ENCODE assay signal across 19 cellular contexts in genomic region chr1:241061062-241061461, GRCh38.
DNase-seq lines count a peak whose midpoint lies in the region; ATAC-seq, FAIRE-seq and TF ChIP-seq lines count a peak whose summit lies in the region.
"Had no signal": no experiment of that assay in that cellular context is flagged by ENCODE, and none has a peak within 500 bp of the region (broad histone marks: within the 10 kb centered on the region; RNA-seq: fewer than 3 reads in every experiment).

No MANE protein-coding gene starts in this region.

- H3K9ac ChIP-seq in endothelial cell of umbilical vein (replicated peaks; ENCODE audit: extremely low read depth, insufficient read depth, low read length), result no peak overlapping the region
- no peak overlapping the region for H3K9ac ChIP-seq in neural progenitor cell

- no peaks in the 10 kb centered on the region for H3K36me3 ChIP-seq in endothelial cell of umbilical vein (ENCODE audit: control insufficient read depth in 2 of 2, extremely low read depth in 1 of 2, insufficient read depth in 2 of 2, low read length in 2 of 2)
- H3K36me3 ChIP-seq in heart right ventricle, result no peaks in the 10 kb centered on the region
- no peaks in the 10 kb centered on the region for H3K36me3 ChIP-seq in neural progenitor cell
- no peaks in the 10 kb centered on the region for H3K36me3 ChIP-seq in aorta (ENCODE audit: control insufficient read depth in 1 of 2, insufficient read depth in 2 of 2, low read length in 1 of 2)

- peak; percentile 53 for DNase-seq in DMS53 (lab: John Stamatoyannopoulos, UW)
- peak; percentile 16 for DNase-seq in M059J (ENCODE audit: low read depth)
- DNase-seq in endothelial cell of umbilical vein (ENCODE audit: low read depth, low spot score), result no peak
- DNase-seq in heart right ventricle, result no peak
- no peak for DNase-seq in Right ventricle myocardium superior
- DNase-seq in neural progenitor cell (ENCODE audit: low spot score), result no peak
- DNase-seq in aorta, result no peak
- DNase-seq: 8988T; C1 segment of cervical spinal cord; Calu3; CD4-positive, alpha-beta memory T cell; COR-L47; DND-41; GF-D8; H9 had no signal

- H3K79me2 ChIP-seq in endothelial cell of umbilical vein (ENCODE audit: control insufficient read depth, insufficient read depth, low read length), result no peaks in the 10 kb centered on the region
- no peaks in the 10 kb centered on the region for H3K79me2 ChIP-seq in neural progenitor cell (ENCODE audit: low read depth)

- H2AFZ ChIP-seq in endothelial cell of umbilical vein (ENCODE audit: low read depth, low read length) (no peak overlapping the region), neural progenitor cell (replicated peaks) (no peak overlapping the region)
- H2AFZ ChIP-seq: GM23338 had no signal

- POLR2A ChIA-PET in endothelial cell of umbilical vein (lab: Charles Lee), result no interaction called here

- no TSS peak for BruUV-seq in endothelial cell of umbilical vein (replicated peaks; lab: Mats Ljungman, UMichigan)

- ATAC-seq in heart right ventricle (no peak), Right ventricle myocardium superior (ENCODE audit: poor library complexity) (no peak), aorta (ENCODE audit: low FRiP score) (no peak)
- ATAC-seq: GM23338, HCT116 had no signal

- no peaks in the 10 kb centered on the region for H3F3A ChIP-seq in neural progenitor cell (ENCODE audit: low read depth)

- no peak overlapping the region for H3K4me2 ChIP-seq in endothelial cell of umbilical vein (ENCODE audit: insufficient read depth, low read length)
- H3K4me2 ChIP-seq in neural progenitor cell, result no peak overlapping the region
- H3K4me2 ChIP-seq: GM23338 had no signal

- no peaks in the 10 kb centered on the region for H3K9me1 ChIP-seq in endothelial cell of umbilical vein (replicated peaks; ENCODE audit: control insufficient read depth, extremely low read depth, insufficient read depth, low read length)

- H3K27ac ChIP-seq in endothelial cell of umbilical vein (ENCODE audit: insufficient read depth, low read depth, low read length), result no peak overlapping the region
- H3K27ac ChIP-seq in heart right ventricle, result no peak overlapping the region
- no peak overlapping the region for H3K27ac ChIP-seq in neural progenitor cell
- no peak overlapping the region for H3K27ac ChIP-seq in aorta (ENCODE audit: low read depth in 1 of 2, low read length in 2 of 2)

- H3K27me3 ChIP-seq in endothelial cell of umbilical vein (ENCODE audit: control insufficient read depth in 2 of 2, insufficient read depth in 2 of 2, low read length in 2 of 2) (no peaks in the 10 kb centered on the region), heart right ventricle (no peaks in the 10 kb centered on the region), neural progenitor cell (no peaks in the 10 kb centered on the region), aorta (ENCODE audit: control insufficient read depth in 1 of 2, insufficient read depth in 2 of 2, low read length in 1 of 2) (no peaks in the 10 kb centered on the region)

- H3K27me3 Mint-ChIP-seq in neural progenitor cell (ENCODE audit: insufficient read depth, low read depth), result peaks cover 2% of the 10 kb centered on the region
- H3K27me3 Mint-ChIP-seq: CD4-positive, alpha-beta memory T cell had no signal

- H3K4me3 Mint-ChIP-seq in neural progenitor cell, result no peak overlapping the region
- H3K4me3 Mint-ChIP-seq: CD4-positive, alpha-beta memory T cell; GM23338; H9 had no signal

- dilution Hi-C loops in endothelial cell of umbilical vein (cut with MboI; ENCODE audit: extremely low pct_ligation_motif_present, low sequenced_read_pairs), result no loop called here

- CTCF ChIA-PET in endothelial cell of umbilical vein (lab: Charles Lee), result no interaction called here

- no peaks in the 10 kb centered on the region for H3K9me3 Mint-ChIP-seq in neural progenitor cell
- H3K9me3 Mint-ChIP-seq: GM23338, H9 had no signal

- H3K27ac Mint-ChIP-seq in neural progenitor cell, result no peak overlapping the region
- H3K27ac Mint-ChIP-seq: CD4-positive, alpha-beta memory T cell; GM23338; H9 had no signal

- no peak for TF ChIP-seq CTCF in endothelial cell of umbilical vein (IDR thresholded peaks at IDR 0.05; ENCODE audit: extremely low read depth in 1 of 2, insufficient read depth in 1 of 2, low read depth in 1 of 2, low read length in 2 of 2)
- no peak for TF ChIP-seq CTCF in heart right ventricle (IDR thresholded peaks at IDR 0.05)
- no peak for TF ChIP-seq CTCF in neural progenitor cell (IDR thresholded peaks at IDR 0.05)

- H3K4me3 ChIP-seq in endothelial cell of umbilical vein (replicated peaks in 1 of 3; ENCODE audit: insufficient read depth in 1 of 3, low read depth in 1 of 3, low read length in 3 of 3) (no peak overlapping the region), heart right ventricle (no peak overlapping the region), neural progenitor cell (no peak overlapping the region), aorta (ENCODE audit: low read length in 2 of 2) (no peak overlapping the region)
- H3K4me3 ChIP-seq: GM23338 had no signal

- intact Hi-C loops in endothelial cell of umbilical vein (cut with micrococcal nuclease) (no loop called here), heart right ventricle (cut with DNase I) (no loop called here), Right ventricle myocardium superior (cut with DNase I) (no loop called here), aorta (cut with DNase I) (no loop called here)

- TF ChIP-seq POLR2A in endothelial cell of umbilical vein (IDR thresholded peaks at IDR 0.05; ENCODE audit: low read depth, low read length), result no peak

- WGBS in heart right ventricle, 2 donors, result 84 to 86% methylated on average over 3 of the region's 3 CpGs
- 84 to 85% methylated on average over 3 of the region's 3 CpGs for WGBS in aorta, 2 donors

- no peaks in the 10 kb centered on the region for H3K9me3 ChIP-seq in endothelial cell of umbilical vein (replicated peaks; ENCODE audit: control insufficient read depth, insufficient read depth, low read length)
- no peaks in the 10 kb centered on the region for H3K9me3 ChIP-seq in heart right ventricle
- H3K9me3 ChIP-seq in neural progenitor cell (ENCODE audit: low read depth), result no peaks in the 10 kb centered on the region
- no peaks in the 10 kb centered on the region for H3K9me3 ChIP-seq in aorta (ENCODE audit: control insufficient read depth, low read length)

- FAIRE-seq in endothelial cell of umbilical vein (lab: Jason Lieb, UNC), result no peak
- FAIRE-seq: GM12891, GM18507 had no signal

- no peaks in the 10 kb centered on the region for H4K20me1 ChIP-seq in endothelial cell of umbilical vein (replicated peaks; ENCODE audit: control insufficient read depth, extremely low read depth, insufficient read depth, low read length)
- no peaks in the 10 kb centered on the region for H4K20me1 ChIP-seq in neural progenitor cell (ENCODE audit: low read depth)

- no peaks in the 10 kb centered on the region for H3K36me3 Mint-ChIP-seq in neural progenitor cell
- H3K36me3 Mint-ChIP-seq: CD4-positive, alpha-beta memory T cell had no signal

- H3K4me1 Mint-ChIP-seq in neural progenitor cell, result no peaks in the 10 kb centered on the region
- H3K4me1 Mint-ChIP-seq: CD4-positive, alpha-beta memory T cell had no signal

- H3K4me1 ChIP-seq in endothelial cell of umbilical vein (ENCODE audit: control insufficient read depth, extremely low read depth, insufficient read depth, low read length) (no peaks in the 10 kb centered on the region), heart right ventricle (no peaks in the 10 kb centered on the region), neural progenitor cell (peaks cover 9% of the 10 kb centered on the region), aorta (ENCODE audit: control insufficient read depth in 1 of 2, insufficient read depth in 2 of 2, low read length in 2 of 2) (no peaks in the 10 kb centered on the region)

TF ChIP-seq in endothelial cell of umbilical vein, 7 proteins besides CTCF, POLR2A, EP300 and RAD21:
- peak; percentile 3 for TF ChIP-seq JUN (IDR thresholded peaks at IDR 0.05; ENCODE audit: borderline replicate concordance, insufficient read depth, insufficient read length, low read depth)
- TF ChIP-seq MYC (IDR thresholded peaks at IDR 0.05; ENCODE audit: low read depth, low read length), result no peak
TF ChIP-seq in endothelial cell of umbilical vein: peak in this region for 1.

Comparison
In these comparisons a context has a peak if more than half of its experiments do, and no peak if none do; other contexts are left out.
1. DNase-seq: peak in DMS53 (single experiment) and M059J (single experiment); none in endothelial cell of umbilical vein (single experiment), heart right ventricle (0 of 2), Right ventricle myocardium superior (single experiment), neural progenitor cell (single experiment) and aorta (0 of 2).